Comparison of ENCODE assay signal across 10 cellular contexts in genomic region chr17:64641499-64641898, GRCh38. TPM values are rescaled to one million over a fixed set of nuclear protein-coding genes. Genes with fewer than 3 reads are reported as not detected.
A peak's percentile ranks its signal among the peaks of the same experiment; 100 is the strongest.
DNase-seq lines count a peak whose midpoint lies in the region; ATAC-seq and TF ChIP-seq lines count a peak whose summit lies in the region.
"Had no signal": no experiment of that assay in that cellular context is flagged by ENCODE, and none has a peak within 500 bp of the region (broad histone marks: within the 10 kb centered on the region; RNA-seq: fewer than 3 reads in every experiment).

No MANE protein-coding gene starts in this region.

- peak overlapping the region; percentile 73 for H3K4me2 ChIP-seq in skeletal muscle satellite cell (ENCODE audit: low read length)
- H3K4me2 ChIP-seq: BLaER1 treated with 17β-estradiol and CSF1 and Interleukin-3, amounts not matched to agents 10 nM and 100 nM; KMS-11 had no signal

- H3K4me3 Mint-ChIP-seq in naive thymus-derived CD4-positive, alpha-beta T cell, result peak overlapping the region in 3 of 10 donors; percentile 11 to 48 (median 16)

- no peak for TF ChIP-seq CTCF in foreskin keratinocyte (conservative IDR thresholded peaks at IDR 0.05)

- ATAC-seq in foreskin keratinocyte (peak; percentile 81), GM18873 (IDR thresholded peaks at IDR 0.05; ENCODE audit: low FRiP score, unreplicated experiment) (no peak)
- no peak for ATAC-seq in naive thymus-derived CD4-positive, alpha-beta T cell

- H3K27me3 Mint-ChIP-seq in naive thymus-derived CD4-positive, alpha-beta T cell, result no peaks in the 10 kb centered on the region

- H3K9me3 ChIP-seq in SJSA1 (replicated peaks), result no peaks in the 10 kb centered on the region; the same call in 1 of the 2 replicates
- H3K9me3 ChIP-seq in skeletal muscle satellite cell (replicated peaks; ENCODE audit: low read length), result no peaks in the 10 kb centered on the region
- H3K9me3 ChIP-seq in naive thymus-derived CD4-positive, alpha-beta T cell (ENCODE audit: control insufficient read depth in 2 of 3, low read length in 3 of 3), result no peaks in the 10 kb centered on the region

- peaks cover 15 to 47% (median 40%) of the 10 kb centered on the region in 7 donors for H3K4me1 Mint-ChIP-seq in naive thymus-derived CD4-positive, alpha-beta T cell

- peak overlapping the region in 3 of 9 donors; percentile 1 to 46 (median 4) for H3K27ac Mint-ChIP-seq in naive thymus-derived CD4-positive, alpha-beta T cell

- intact Hi-C loops in naive thymus-derived CD4-positive, alpha-beta T cell (cut with micrococcal nuclease), result no loop called here

- H3K36me3 Mint-ChIP-seq in naive thymus-derived CD4-positive, alpha-beta T cell, result peaks cover 0 to 14% (median 7%) of the 10 kb centered on the region in 5 donors

- CTCF ChIA-PET in naive thymus-derived CD4-positive, alpha-beta T cell (lab: Charles Lee), result no interaction called here

- H3K27me3 ChIP-seq in SJSA1 (replicated peaks) (no peaks in the 10 kb centered on the region), foreskin keratinocyte (no peaks in the 10 kb centered on the region), skeletal muscle satellite cell (ENCODE audit: control insufficient read depth, insufficient read depth, low read length) (no peaks in the 10 kb centered on the region)
- H3K27me3 ChIP-seq in naive thymus-derived CD4-positive, alpha-beta T cell (ENCODE audit: control insufficient read depth in 2 of 2, insufficient read depth in 2 of 2, low read length in 2 of 2), result no peaks in the 10 kb centered on the region
- H3K27me3 ChIP-seq: BLaER1 treated with 17β-estradiol and CSF1 and Interleukin-3, amounts not matched to agents 10 nM and 100 nM had no signal

- POLR2A ChIA-PET in naive thymus-derived CD4-positive, alpha-beta T cell (lab: Charles Lee), result interaction anchor here (0.6 to 1.2 kb wide), 4 partner anchors 11 to 360 kb away, joined by 3 to 5 read pairs (median 4); no protein-coding TSS in a partner anchor

- H3K4me1 ChIP-seq in SJSA1 (replicated peaks), result peaks cover 44% of the 10 kb centered on the region
- H3K4me1 ChIP-seq in foreskin keratinocyte, result peaks cover 20% of the 10 kb centered on the region
- H3K4me1 ChIP-seq in skeletal muscle satellite cell (ENCODE audit: control insufficient read depth, insufficient read depth, low read length), result peaks cover 33% of the 10 kb centered on the region
- H3K4me1 ChIP-seq in naive thymus-derived CD4-positive, alpha-beta T cell (ENCODE audit: control insufficient read depth in 2 of 2, insufficient read depth in 2 of 2, low read length in 2 of 2), result no peaks in the 10 kb centered on the region

- H3K9me3 Mint-ChIP-seq in naive thymus-derived CD4-positive, alpha-beta T cell, result no peaks in the 10 kb centered on the region

- H3K4me3 ChIP-seq in SJSA1 (no peak overlapping the region), skeletal muscle satellite cell (ENCODE audit: low read length) (peak overlapping the region; percentile 45)
- no peak overlapping the region for H3K4me3 ChIP-seq in naive thymus-derived CD4-positive, alpha-beta T cell (ENCODE audit: low read length)
- H3K4me3 ChIP-seq: BLaER1 treated with 17β-estradiol and CSF1 and Interleukin-3, amounts not matched to agents 10 nM and 100 nM had no signal

- peak; percentile 34 for DNase-seq in NCI-H82 (lab: John Stamatoyannopoulos, UW)
- no peak for DNase-seq in NCI-H82 treated with DMSO at 0.1 percent for 48 hours (lab: John Stamatoyannopoulos, UW; ENCODE audit: unreplicated experiment)
- peak; percentile 55 to 76 for DNase-seq in SJSA1 (ENCODE audit: low read depth in 1 of 2, low spot score in 2 of 2)
- DNase-seq in foreskin keratinocyte, result no peak
- no peak for DNase-seq in NCI-H1417 treated with DMSO at 0.1 percent for 48 hours (lab: John Stamatoyannopoulos, UW)
- DNase-seq in naive thymus-derived CD4-positive, alpha-beta T cell, result no peak

- H3K27ac ChIP-seq in SJSA1 (no peak overlapping the region), foreskin keratinocyte (no peak overlapping the region)
- no peak overlapping the region for H3K27ac ChIP-seq in naive thymus-derived CD4-positive, alpha-beta T cell (ENCODE audit: low read depth, low read length)
- H3K27ac ChIP-seq: BLaER1 treated with 17β-estradiol and CSF1 and Interleukin-3, amounts not matched to agents 10 nM and 100 nM; KMS-11 had no signal

- peaks cover 56% of the 10 kb centered on the region for H3K36me3 ChIP-seq in SJSA1
- peaks cover 48% of the 10 kb centered on the region for H3K36me3 ChIP-seq in skeletal muscle satellite cell (ENCODE audit: insufficient read depth, low read length)
- H3K36me3 ChIP-seq in naive thymus-derived CD4-positive, alpha-beta T cell (ENCODE audit: control insufficient read depth in 2 of 3, insufficient read depth in 3 of 3, low read length in 3 of 3), result peaks cover 0 to 12% (median 0%) of the 10 kb centered on the region in 3 experiments

- peak overlapping the region; percentile 45 for H3K9ac ChIP-seq in skeletal muscle satellite cell (ENCODE audit: low read depth, low read length)
- H3K9ac ChIP-seq: BLaER1 treated with 17β-estradiol and CSF1 and Interleukin-3, amounts not matched to agents 10 nM and 100 nM; KMS-11 had no signal

RNA-seq across cellular contexts. Expression of gene SMURF2, which starts 20.6 kb away (rescaled TPM):
- 57.3 and 101 TPM in 2 replicates for total RNA-seq in SJSA1 (2014; rRNA removed; shearing (Covaris generic))
- total RNA-seq in foreskin keratinocyte, result 193 and 210 TPM in 2 replicates
- 42.4 and 53.5 TPM in 2 replicates for polyA plus RNA-seq in foreskin keratinocyte
- 96.6 and 129 TPM in 2 replicates for total RNA-seq in skeletal muscle satellite cell (2012; rRNA removed)
- total RNA-seq in naive thymus-derived CD4-positive, alpha-beta T cell, result 10 to 100 TPM; 17.0 to 35.7 (median 32.1) TPM
- 1 to 10 TPM; 8.8 to 9.6 TPM for polyA plus RNA-seq in naive thymus-derived CD4-positive, alpha-beta T cell

Comparison
In these comparisons a context has a peak if more than half of its experiments do, and no peak if none do; other contexts are left out.
1. DNase-seq: peak in NCI-H82 (single experiment) and SJSA1 (2 of 2); none in NCI-H82 treated with DMSO at 0.1 percent for 48 hours (single experiment), foreskin keratinocyte (0 of 2), NCI-H1417 treated with DMSO at 0.1 percent for 48 hours (single experiment) and naive thymus-derived CD4-positive, alpha-beta T cell (0 of 9).